ENCODE assay signal across 2 cellular contexts in the genomic region with DNA sequence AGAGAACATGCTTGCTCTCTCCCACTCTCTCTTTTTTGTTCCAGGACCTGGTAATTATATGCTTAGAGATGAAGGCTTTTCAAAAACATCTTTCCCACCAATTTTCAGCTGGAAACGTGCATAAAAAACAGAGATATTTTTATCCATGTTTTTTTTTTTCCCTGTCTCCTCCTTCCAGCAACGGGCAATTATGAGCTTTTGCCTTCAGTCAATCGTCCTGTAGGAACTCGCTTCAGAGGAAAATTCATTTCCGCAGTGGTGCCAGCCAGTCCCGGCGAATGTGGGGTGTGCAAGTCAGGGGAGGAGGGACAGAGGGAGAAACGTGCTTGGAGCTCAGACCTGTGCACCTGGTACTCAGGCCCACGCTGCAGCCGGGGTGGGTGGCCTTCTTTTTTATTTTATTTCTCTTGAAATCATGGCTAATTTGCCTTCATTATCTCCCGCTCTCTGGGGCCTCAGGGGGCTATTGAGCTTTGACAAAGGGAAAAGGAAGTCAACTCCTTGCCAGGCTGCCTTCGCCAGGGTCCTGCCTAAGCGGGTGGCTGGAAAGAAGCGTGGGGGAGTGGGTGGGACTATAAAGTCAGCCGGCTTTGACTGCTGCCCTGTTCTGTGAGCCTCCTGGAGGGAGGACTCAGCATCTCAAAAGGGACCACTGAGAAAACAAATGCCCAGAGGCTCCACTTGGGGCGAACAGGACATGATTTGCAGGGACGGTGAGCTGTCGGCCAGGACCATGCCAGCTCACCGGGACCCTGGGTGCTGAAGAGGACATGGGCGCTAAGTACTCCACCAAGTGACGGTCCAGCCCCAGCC.
TF ChIP-seq lines count a peak whose summit lies in the region.

No MANE protein-coding gene starts in this region.

TF ChIP-seq in SK-N-SH, 30 proteins besides CTCF, POLR2A, EP300 and RAD21 (continued from another document):
- TF ChIP-seq, protein P1, sequence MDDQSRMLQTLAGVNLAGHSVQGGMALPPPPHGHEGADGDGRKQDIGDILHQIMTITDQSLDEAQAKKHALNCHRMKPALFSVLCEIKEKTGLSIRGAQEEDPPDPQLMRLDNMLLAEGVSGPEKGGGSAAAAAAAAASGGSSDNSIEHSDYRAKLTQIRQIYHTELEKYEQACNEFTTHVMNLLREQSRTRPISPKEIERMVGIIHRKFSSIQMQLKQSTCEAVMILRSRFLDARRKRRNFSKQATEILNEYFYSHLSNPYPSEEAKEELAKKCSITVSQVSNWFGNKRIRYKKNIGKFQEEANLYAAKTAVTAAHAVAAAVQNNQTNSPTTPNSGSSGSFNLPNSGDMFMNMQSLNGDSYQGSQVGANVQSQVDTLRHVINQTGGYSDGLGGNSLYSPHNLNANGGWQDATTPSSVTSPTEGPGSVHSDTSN (IDR thresholded peaks at IDR 0.05): no peak
- TF ChIP-seq RFX5 (IDR thresholded peaks at IDR 0.05; ENCODE audit: low read length) (no peak), MEF2A (IDR thresholded peaks at IDR 0.05; ENCODE audit: borderline replicate concordance, low read depth) (no peak), TEAD4 (IDR thresholded peaks at IDR 0.05; ENCODE audit: borderline replicate concordance, insufficient read depth) (no peak), ELF1 (IDR thresholded peaks at IDR 0.05) (no peak), RXRA (IDR thresholded peaks at IDR 0.05; ENCODE audit: borderline replicate concordance, low read depth) (no peak), TCF12 (IDR thresholded peaks at IDR 0.05) (no peak), YY1 (IDR thresholded peaks at IDR 0.05; ENCODE audit: low read depth) (no peak), MXI1 (IDR thresholded peaks at IDR 0.05; ENCODE audit: low read depth, low read length) (no peak), RCOR1 (IDR thresholded peaks at IDR 0.05; ENCODE audit: low read length) (no peak), SMC3 (IDR thresholded peaks at IDR 0.05; ENCODE audit: low read depth, low read length) (no peak), EZH2phosphoT487 (IDR thresholded peaks at IDR 0.05; ENCODE audit: borderline replicate concordance, low read depth) (no peak), JUND (IDR thresholded peaks at IDR 0.05) (no peak), NRF1 (IDR thresholded peaks at IDR 0.05; ENCODE audit: low read depth, low read length) (no peak), FOXM1 (IDR thresholded peaks at IDR 0.05; ENCODE audit: low read depth) (no peak)
- TF ChIP-seq, protein P2, sequence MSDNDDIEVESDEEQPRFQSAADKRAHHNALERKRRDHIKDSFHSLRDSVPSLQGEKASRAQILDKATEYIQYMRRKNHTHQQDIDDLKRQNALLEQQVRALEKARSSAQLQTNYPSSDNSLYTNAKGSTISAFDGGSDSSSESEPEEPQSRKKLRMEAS (IDR thresholded peaks at IDR 0.05; ENCODE audit: low read depth): no peak
- TF ChIP-seq, protein P3, sequence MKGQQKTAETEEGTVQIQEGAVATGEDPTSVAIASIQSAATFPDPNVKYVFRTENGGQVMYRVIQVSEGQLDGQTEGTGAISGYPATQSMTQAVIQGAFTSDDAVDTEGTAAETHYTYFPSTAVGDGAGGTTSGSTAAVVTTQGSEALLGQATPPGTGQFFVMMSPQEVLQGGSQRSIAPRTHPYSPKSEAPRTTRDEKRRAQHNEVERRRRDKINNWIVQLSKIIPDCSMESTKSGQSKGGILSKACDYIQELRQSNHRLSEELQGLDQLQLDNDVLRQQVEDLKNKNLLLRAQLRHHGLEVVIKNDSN (IDR thresholded peaks at IDR 0.05; ENCODE audit: borderline replicate concordance, low read depth): no peak
- TF ChIP-seq, protein P4, sequence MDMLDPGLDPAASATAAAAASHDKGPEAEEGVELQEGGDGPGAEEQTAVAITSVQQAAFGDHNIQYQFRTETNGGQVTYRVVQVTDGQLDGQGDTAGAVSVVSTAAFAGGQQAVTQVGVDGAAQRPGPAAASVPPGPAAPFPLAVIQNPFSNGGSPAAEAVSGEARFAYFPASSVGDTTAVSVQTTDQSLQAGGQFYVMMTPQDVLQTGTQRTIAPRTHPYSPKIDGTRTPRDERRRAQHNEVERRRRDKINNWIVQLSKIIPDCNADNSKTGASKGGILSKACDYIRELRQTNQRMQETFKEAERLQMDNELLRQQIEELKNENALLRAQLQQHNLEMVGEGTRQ (IDR thresholded peaks at IDR 0.05; ENCODE audit: borderline replicate concordance, low read depth, low read length): no peak
- TF ChIP-seq, protein P5, sequence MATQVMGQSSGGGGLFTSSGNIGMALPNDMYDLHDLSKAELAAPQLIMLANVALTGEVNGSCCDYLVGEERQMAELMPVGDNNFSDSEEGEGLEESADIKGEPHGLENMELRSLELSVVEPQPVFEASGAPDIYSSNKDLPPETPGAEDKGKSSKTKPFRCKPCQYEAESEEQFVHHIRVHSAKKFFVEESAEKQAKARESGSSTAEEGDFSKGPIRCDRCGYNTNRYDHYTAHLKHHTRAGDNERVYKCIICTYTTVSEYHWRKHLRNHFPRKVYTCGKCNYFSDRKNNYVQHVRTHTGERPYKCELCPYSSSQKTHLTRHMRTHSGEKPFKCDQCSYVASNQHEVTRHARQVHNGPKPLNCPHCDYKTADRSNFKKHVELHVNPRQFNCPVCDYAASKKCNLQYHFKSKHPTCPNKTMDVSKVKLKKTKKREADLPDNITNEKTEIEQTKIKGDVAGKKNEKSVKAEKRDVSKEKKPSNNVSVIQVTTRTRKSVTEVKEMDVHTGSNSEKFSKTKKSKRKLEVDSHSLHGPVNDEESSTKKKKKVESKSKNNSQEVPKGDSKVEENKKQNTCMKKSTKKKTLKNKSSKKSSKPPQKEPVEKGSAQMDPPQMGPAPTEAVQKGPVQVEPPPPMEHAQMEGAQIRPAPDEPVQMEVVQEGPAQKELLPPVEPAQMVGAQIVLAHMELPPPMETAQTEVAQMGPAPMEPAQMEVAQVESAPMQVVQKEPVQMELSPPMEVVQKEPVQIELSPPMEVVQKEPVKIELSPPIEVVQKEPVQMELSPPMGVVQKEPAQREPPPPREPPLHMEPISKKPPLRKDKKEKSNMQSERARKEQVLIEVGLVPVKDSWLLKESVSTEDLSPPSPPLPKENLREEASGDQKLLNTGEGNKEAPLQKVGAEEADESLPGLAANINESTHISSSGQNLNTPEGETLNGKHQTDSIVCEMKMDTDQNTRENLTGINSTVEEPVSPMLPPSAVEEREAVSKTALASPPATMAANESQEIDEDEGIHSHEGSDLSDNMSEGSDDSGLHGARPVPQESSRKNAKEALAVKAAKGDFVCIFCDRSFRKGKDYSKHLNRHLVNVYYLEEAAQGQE (IDR thresholded peaks at IDR 0.05; ENCODE audit: low read depth, low read length): no peak

TF ChIP-seq in SK-N-SH treated with all-trans-retinoic acid at 6 μM for 48 hours, 23 proteins besides CTCF, POLR2A, EP300 and RAD21:
- TF ChIP-seq, protein P6, sequence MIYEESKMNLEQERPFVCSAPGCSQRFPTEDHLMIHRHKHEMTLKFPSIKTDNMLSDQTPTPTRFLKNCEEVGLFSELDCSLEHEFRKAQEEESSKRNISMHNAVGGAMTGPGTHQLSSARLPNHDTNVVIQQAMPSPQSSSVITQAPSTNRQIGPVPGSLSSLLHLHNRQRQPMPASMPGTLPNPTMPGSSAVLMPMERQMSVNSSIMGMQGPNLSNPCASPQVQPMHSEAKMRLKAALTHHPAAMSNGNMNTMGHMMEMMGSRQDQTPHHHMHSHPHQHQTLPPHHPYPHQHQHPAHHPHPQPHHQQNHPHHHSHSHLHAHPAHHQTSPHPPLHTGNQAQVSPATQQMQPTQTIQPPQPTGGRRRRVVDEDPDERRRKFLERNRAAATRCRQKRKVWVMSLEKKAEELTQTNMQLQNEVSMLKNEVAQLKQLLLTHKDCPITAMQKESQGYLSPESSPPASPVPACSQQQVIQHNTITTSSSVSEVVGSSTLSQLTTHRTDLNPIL (CRISPR knock-in tag; IDR thresholded peaks at IDR 0.05; ENCODE audit: low read depth): no peak
- TF ChIP-seq ZNF8 (CRISPR knock-in tag; IDR thresholded peaks at IDR 0.05): no peak
- TF ChIP-seq, protein P7, sequence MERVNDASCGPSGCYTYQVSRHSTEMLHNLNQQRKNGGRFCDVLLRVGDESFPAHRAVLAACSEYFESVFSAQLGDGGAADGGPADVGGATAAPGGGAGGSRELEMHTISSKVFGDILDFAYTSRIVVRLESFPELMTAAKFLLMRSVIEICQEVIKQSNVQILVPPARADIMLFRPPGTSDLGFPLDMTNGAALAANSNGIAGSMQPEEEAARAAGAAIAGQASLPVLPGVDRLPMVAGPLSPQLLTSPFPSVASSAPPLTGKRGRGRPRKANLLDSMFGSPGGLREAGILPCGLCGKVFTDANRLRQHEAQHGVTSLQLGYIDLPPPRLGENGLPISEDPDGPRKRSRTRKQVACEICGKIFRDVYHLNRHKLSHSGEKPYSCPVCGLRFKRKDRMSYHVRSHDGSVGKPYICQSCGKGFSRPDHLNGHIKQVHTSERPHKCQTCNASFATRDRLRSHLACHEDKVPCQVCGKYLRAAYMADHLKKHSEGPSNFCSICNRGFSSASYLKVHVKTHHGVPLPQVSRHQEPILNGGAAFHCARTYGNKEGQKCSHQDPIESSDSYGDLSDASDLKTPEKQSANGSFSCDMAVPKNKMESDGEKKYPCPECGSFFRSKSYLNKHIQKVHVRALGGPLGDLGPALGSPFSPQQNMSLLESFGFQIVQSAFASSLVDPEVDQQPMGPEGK (CRISPR knock-in tag; IDR thresholded peaks at IDR 0.05; ENCODE audit: borderline replicate concordance): no peak
- no peak for TF ChIP-seq BACH2 (CRISPR knock-in tag; IDR thresholded peaks at IDR 0.05; ENCODE audit: borderline replicate concordance)
- no peak for TF ChIP-seq CSDC2 (CRISPR knock-in tag; IDR thresholded peaks at IDR 0.05)
- no peak for TF ChIP-seq ESRRG (CRISPR knock-in tag; IDR thresholded peaks at IDR 0.05)
- TF ChIP-seq ZFP30 (CRISPR knock-in tag; IDR thresholded peaks at IDR 0.05): no peak
- TF ChIP-seq SNAI2 (CRISPR knock-in tag; IDR thresholded peaks at IDR 0.05): no peak
- no peak for TF ChIP-seq TCF4 (CRISPR knock-in tag; IDR thresholded peaks at IDR 0.05; ENCODE audit: borderline replicate concordance)
- TF ChIP-seq ISL1 (CRISPR knock-in tag; IDR thresholded peaks at IDR 0.05): no peak
- TF ChIP-seq, protein P8, sequence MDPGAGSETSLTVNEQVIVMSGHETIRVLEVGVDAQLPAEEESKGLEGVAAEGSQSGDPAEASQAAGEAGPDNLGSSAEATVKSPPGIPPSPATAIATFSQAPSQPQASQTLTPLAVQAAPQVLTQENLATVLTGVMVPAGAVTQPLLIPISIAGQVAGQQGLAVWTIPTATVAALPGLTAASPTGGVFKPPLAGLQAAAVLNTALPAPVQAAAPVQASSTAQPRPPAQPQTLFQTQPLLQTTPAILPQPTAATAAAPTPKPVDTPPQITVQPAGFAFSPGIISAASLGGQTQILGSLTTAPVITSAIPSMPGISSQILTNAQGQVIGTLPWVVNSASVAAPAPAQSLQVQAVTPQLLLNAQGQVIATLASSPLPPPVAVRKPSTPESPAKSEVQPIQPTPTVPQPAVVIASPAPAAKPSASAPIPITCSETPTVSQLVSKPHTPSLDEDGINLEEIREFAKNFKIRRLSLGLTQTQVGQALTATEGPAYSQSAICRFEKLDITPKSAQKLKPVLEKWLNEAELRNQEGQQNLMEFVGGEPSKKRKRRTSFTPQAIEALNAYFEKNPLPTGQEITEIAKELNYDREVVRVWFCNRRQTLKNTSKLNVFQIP (CRISPR knock-in tag; IDR thresholded peaks at IDR 0.05; ENCODE audit: borderline replicate concordance, low read depth): no peak
- TF ChIP-seq, protein P9, sequence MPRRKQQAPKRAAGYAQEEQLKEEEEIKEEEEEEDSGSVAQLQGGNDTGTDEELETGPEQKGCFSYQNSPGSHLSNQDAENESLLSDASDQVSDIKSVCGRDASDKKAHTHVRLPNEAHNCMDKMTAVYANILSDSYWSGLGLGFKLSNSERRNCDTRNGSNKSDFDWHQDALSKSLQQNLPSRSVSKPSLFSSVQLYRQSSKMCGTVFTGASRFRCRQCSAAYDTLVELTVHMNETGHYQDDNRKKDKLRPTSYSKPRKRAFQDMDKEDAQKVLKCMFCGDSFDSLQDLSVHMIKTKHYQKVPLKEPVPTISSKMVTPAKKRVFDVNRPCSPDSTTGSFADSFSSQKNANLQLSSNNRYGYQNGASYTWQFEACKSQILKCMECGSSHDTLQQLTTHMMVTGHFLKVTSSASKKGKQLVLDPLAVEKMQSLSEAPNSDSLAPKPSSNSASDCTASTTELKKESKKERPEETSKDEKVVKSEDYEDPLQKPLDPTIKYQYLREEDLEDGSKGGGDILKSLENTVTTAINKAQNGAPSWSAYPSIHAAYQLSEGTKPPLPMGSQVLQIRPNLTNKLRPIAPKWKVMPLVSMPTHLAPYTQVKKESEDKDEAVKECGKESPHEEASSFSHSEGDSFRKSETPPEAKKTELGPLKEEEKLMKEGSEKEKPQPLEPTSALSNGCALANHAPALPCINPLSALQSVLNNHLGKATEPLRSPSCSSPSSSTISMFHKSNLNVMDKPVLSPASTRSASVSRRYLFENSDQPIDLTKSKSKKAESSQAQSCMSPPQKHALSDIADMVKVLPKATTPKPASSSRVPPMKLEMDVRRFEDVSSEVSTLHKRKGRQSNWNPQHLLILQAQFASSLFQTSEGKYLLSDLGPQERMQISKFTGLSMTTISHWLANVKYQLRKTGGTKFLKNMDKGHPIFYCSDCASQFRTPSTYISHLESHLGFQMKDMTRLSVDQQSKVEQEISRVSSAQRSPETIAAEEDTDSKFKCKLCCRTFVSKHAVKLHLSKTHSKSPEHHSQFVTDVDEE (CRISPR knock-in tag; IDR thresholded peaks at IDR 0.05): no peak
